Comparison of ENCODE assay signal across 7 cellular contexts in the genomic region with DNA sequence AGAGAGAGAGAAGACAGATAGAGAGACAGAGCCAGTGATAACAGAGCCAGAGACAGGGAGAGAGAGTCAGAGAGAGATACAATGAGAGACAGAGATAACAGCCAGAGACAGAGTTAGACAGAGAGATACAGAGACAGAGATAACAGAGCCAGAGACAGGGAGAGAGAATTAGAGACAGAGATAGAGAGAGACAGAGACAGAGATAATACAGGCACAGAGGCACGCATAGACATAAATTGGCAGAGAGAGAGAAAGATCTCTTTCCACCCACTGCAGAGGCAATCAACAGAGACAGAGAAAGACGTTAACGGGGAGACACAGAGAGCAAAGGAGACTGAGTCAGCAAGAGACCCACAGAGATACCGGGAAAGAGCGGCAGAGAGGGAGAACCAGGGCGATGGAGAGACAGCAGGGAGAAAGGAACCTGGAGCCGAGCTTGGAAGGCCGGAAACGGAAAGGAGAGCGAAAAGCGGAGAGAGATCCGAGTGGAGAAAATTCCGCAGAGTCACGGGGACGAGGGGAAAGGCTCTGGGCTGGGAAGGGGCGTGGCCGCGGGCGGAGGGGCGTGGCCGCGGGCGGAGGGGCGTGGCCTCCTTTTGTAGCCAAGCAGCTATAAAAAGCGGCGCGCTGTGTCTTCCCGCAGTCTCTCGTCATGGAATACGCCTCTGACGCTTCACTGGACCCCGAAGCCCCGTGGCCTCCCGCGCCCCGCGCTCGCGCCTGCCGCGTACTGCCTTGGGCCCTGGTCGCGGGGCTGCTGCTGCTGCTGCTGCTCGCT.
DNase-seq lines count a peak whose midpoint lies in the region; ATAC-seq and TF ChIP-seq lines count a peak whose summit lies in the region.

A gene with protein sequence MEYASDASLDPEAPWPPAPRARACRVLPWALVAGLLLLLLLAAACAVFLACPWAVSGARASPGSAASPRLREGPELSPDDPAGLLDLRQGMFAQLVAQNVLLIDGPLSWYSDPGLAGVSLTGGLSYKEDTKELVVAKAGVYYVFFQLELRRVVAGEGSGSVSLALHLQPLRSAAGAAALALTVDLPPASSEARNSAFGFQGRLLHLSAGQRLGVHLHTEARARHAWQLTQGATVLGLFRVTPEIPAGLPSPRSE (plus strand): TSS at position 642 of the 778 bp plus-strand sequence. CDS start 11 bp downstream, at position 653.

- H3K9ac ChIP-seq in mucosa of stomach (ENCODE audit: low read length), result peak within 1 kb of the TSS; percentile 53

- peak; percentile 96 for TF ChIP-seq POLR2A in erythroblast (IDR thresholded peaks at IDR 0.05; ENCODE audit: low read length)

- peaks cover 23% of the 10 kb centered on the region for H3K4me1 ChIP-seq in mucosa of stomach (ENCODE audit: control insufficient read depth, insufficient read depth, low read length)

- peak within 1 kb of the TSS; percentile 81 for H3K4me3 Mint-ChIP-seq in activated T-cell treated with anti-CD3 and anti-CD28 coated beads, Interleukin-2, amount 50 U/mL, for 24 hours

- H3K27ac Mint-ChIP-seq in activated T-cell treated with anti-CD3 and anti-CD28 coated beads, Interleukin-2, amount 50 U/mL, for 24 hours, result peak within 1 kb of the TSS; percentile 88

- DNase-seq in OCI-M2 (lab: John Stamatoyannopoulos, UW; ENCODE audit: unreplicated experiment) (peak; percentile 86), erythroblast (lab: John Stamatoyannopoulos, UW) (peak; percentile 88 to 93)
- peak; percentile 92 for DNase-seq in activated T-cell treated with anti-CD3 and anti-CD28 coated beads, Interleukin-2, amount 50 U/mL, for 24 hours
- peak; percentile 70 to 73 for DNase-seq in stimulated activated CD8-positive, alpha-beta memory T cell treated with anti-CD3 and anti-CD28 coated beads, Interleukin-4, amount 100 ng/mL, for 4 hours (ENCODE audit: low read depth in 2 of 2, low spot score in 1 of 2)

- H3K27me3 Mint-ChIP-seq in activated T-cell treated with anti-CD3 and anti-CD28 coated beads, Interleukin-2, amount 50 U/mL, for 24 hours, result peaks cover 37% of the 10 kb centered on the region

- ATAC-seq in GM18517 (IDR thresholded peaks at IDR 0.05; ENCODE audit: unreplicated experiment), result peak; percentile 41
- ATAC-seq in HG03460 (IDR thresholded peaks at IDR 0.05; ENCODE audit: unreplicated experiment), result peak; percentile 28

- H3K27me3 ChIP-seq in mucosa of stomach (ENCODE audit: control insufficient read depth, insufficient read depth, low read length), result peaks cover 46% of the 10 kb centered on the region

- no peaks in the 10 kb centered on the region for H3K9me3 Mint-ChIP-seq in activated T-cell treated with anti-CD3 and anti-CD28 coated beads, Interleukin-2, amount 50 U/mL, for 24 hours

- H3K4me3 ChIP-seq in mucosa of stomach (ENCODE audit: low read length), result peak within 1 kb of the TSS; percentile 19

- H3K4me1 Mint-ChIP-seq in activated T-cell treated with anti-CD3 and anti-CD28 coated beads, Interleukin-2, amount 50 U/mL, for 24 hours (ENCODE audit: low read depth), result peaks cover 31% of the 10 kb centered on the region

- H3K9me3 ChIP-seq in mucosa of stomach (ENCODE audit: control insufficient read depth, low read length), result no peaks in the 10 kb centered on the region

- no peaks in the 10 kb centered on the region for H3K36me3 ChIP-seq in mucosa of stomach (ENCODE audit: control insufficient read depth, insufficient read depth, low read length)

- H3K36me3 Mint-ChIP-seq in activated T-cell treated with anti-CD3 and anti-CD28 coated beads, Interleukin-2, amount 50 U/mL, for 24 hours (ENCODE audit: low read depth), result no peaks in the 10 kb centered on the region

Comparison
In these comparisons a context has a peak if more than half of its experiments do, and no peak if none do; other contexts are left out.
1. Peak in every context shown above with its lines: DNase-seq, ATAC-seq and H3K4me3 ChIP-seq.